1 cellular context compared by ENCODE assay signal in the genomic region with DNA sequence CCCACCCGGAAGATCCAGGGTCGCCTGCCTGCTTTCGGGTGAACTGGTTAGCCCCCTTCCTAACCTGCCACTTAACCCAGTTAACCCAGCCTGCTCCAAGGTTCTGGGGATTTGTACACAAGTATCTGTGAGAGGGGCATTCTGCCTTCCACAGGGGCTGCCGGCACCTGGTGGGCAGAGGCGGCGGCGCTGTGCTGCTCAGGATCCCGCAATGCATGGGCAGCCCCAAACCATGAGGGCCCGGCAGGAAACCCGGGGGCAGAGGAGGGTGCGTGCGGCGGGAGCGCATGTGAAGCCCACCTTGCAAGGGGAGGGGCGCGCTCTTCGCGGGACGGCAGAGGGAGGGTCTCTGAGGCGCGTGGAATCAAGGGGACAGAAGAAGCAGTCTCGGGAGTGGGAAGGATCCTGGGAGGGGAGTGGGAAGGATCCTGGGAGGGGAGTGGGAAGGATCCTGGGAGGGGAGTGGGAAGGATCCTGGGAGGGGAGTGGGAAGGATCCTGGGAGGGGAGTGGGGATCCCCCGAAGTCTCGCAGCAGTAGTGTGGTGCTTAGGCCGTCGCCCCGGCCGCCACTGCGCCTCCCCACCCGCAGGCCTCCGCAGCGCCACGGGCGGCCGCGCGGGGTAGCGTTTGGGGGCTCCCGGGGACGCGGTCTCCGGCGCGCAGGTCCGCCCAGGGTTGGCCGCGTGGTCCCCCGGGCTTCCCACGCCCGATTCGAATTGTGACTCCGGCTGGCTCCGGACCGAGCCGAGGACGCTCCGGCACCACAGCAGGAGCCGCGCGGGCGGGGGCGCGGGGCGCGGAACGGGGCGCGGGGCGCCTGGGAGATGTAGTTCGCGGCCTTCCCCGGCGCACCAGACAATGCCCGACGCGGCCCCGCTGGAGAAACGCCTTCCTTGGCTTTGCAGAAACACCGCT.
A peak's percentile ranks its signal among the peaks of the same experiment; 100 is the strongest.
TF ChIP-seq lines count a peak whose summit lies in the region.

No MANE protein-coding gene starts in this region.

TF ChIP-seq in GM23338, 12 proteins besides CTCF, POLR2A, EP300 and RAD21 (continued from another document):
- no peak for TF ChIP-seq ZNF462 (CRISPR knock-in tag; IDR thresholded peaks at IDR 0.05)
- TF ChIP-seq ZNF331 (CRISPR knock-in tag; IDR thresholded peaks at IDR 0.05; ENCODE audit: low read depth): no peak
- TF ChIP-seq ETS1 (IDR thresholded peaks at IDR 0.05): peak; percentile 54; the same call in 1 of the 2 replicates
- TF ChIP-seq CREB1 (CRISPR knock-in tag; IDR thresholded peaks at IDR 0.05; ENCODE audit: low read depth): no peak
- no peak for TF ChIP-seq STAT1 (IDR thresholded peaks at IDR 0.05; ENCODE audit: unreplicated experiment)
- TF ChIP-seq EZH2phosphoT487 (IDR thresholded peaks at IDR 0.05; ENCODE audit: unreplicated experiment): no peak
